In the genomic region with DNA sequence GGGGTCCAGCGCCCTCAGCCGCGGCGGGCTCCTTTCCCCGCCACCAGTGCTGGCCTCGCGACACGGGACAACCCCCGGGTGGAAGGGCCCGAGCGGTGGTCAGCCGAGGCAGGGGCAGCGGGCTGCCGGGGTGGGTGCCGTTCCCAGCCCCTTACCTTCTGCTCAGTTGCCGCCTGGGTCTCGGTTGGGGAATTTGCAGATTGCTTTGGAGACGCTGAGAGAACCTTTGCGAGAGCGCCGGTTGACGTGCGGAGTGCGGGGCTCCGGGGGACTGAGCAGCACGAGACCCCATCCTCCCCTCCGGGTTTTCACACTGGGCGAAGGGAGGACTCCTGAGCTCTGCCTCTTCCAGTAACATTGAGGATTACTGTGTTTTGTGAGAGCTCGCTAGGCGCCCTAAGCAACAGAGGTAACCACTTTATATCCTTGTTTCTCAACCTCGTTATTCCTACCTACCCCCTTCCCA, we compare ENCODE assay signal across 9 cellular contexts. TPM values are rescaled to one million over a fixed set of nuclear protein-coding genes. Genes with fewer than 3 reads are reported as not detected.
DNase-seq lines count a peak whose midpoint lies in the region; ATAC-seq lines count a peak whose summit lies in the region.
"Had no signal": no experiment of that assay in that cellular context is flagged by ENCODE, and none has a peak within 500 bp of the region (broad histone marks: within the 10 kb centered on the region; RNA-seq: fewer than 3 reads in every experiment).

No MANE protein-coding gene starts in this region.

- peak; percentile 13 for ATAC-seq in HG03095 (IDR thresholded peaks at IDR 0.05; ENCODE audit: unreplicated experiment)

- H3K27me3 Mint-ChIP-seq in activated T-helper 2 cell treated with anti-CD3 and anti-CD28 coated beads, Interferon-gamma antibody, Interleukin-2, Interleukin-4, amounts not matched to agents 10 μg/mL and 5 μg/mL and 100 μg/mL, durations not matched to agents 14 hours and 24 hours and 36 hours (ENCODE audit: low read depth): no peaks in the 10 kb centered on the region

- H3K4me3 ChIP-seq in iPS-18a (ENCODE audit: low read length): peak overlapping the region; percentile 86
- H3K4me3 ChIP-seq in stomach smooth muscle (ENCODE audit: low read length in 2 of 2): peak overlapping the region; percentile 90 to 94

- H3K4me3 Mint-ChIP-seq in activated T-helper 2 cell treated with anti-CD3 and anti-CD28 coated beads, Interferon-gamma antibody, Interleukin-2, Interleukin-4, amounts not matched to agents 10 μg/mL and 5 μg/mL and 100 μg/mL, durations not matched to agents 14 hours and 24 hours and 36 hours (ENCODE audit: low read depth): peak overlapping the region; percentile 98

- H3K27ac Mint-ChIP-seq in activated T-helper 2 cell treated with anti-CD3 and anti-CD28 coated beads, Interferon-gamma antibody, Interleukin-2, Interleukin-4, amounts not matched to agents 10 μg/mL and 5 μg/mL and 100 μg/mL, durations not matched to agents 14 hours and 24 hours and 36 hours: peak overlapping the region; percentile 63

- no peaks in the 10 kb centered on the region for H3K4me1 ChIP-seq in iPS-18a (ENCODE audit: control insufficient read depth, low read depth, low read length)
- H3K4me1 ChIP-seq in stomach smooth muscle (ENCODE audit: control insufficient read depth, insufficient read depth, low read length): peaks cover 14% of the 10 kb centered on the region

- H3K27me3 ChIP-seq in iPS-18a (ENCODE audit: control insufficient read depth, insufficient read depth, low read length): no peaks in the 10 kb centered on the region
- no peaks in the 10 kb centered on the region for H3K27me3 ChIP-seq in stomach smooth muscle (ENCODE audit: control insufficient read depth in 1 of 2, insufficient read depth in 2 of 2, low read length in 2 of 2)

- H3K36me3 Mint-ChIP-seq in activated T-helper 2 cell treated with anti-CD3 and anti-CD28 coated beads, Interferon-gamma antibody, Interleukin-2, Interleukin-4, amounts not matched to agents 10 μg/mL and 5 μg/mL and 100 μg/mL, durations not matched to agents 14 hours and 24 hours and 36 hours (ENCODE audit: low read depth): peaks cover 57% of the 10 kb centered on the region
- H3K36me3 Mint-ChIP-seq: activated naive CD4-positive, alpha-beta T cell treated with anti-CD3 and anti-CD28 coated beads, Interleukin-2, amount 50 U/mL, for 72 hours had no signal

- intact Hi-C loops in activated T-helper 2 cell treated with anti-CD3 and anti-CD28 coated beads, Interferon-gamma antibody, Interleukin-2, Interleukin-4, amounts not matched to agents 10 μg/mL and 5 μg/mL and 100 μg/mL, durations not matched to agents 14 hours and 24 hours and 36 hours (cut with micrococcal nuclease): loop anchor here (5.0 kb wide), 2 partner anchors 100 to 590 kb away; no protein-coding TSS in a partner anchor

- DNase-seq in NCI-H82 (lab: John Stamatoyannopoulos, UW) (peak; percentile 31), NCI-H82 treated with DMSO at 0.1 percent for 48 hours (lab: John Stamatoyannopoulos, UW; ENCODE audit: unreplicated experiment) (no peak), NCI-H446 treated with DMSO at 0.1 percent for 48 hours (lab: John Stamatoyannopoulos, UW) (no peak), AG08396 (ENCODE audit: low spot score) (no peak)
- no peak for DNase-seq in activated T-helper 2 cell treated with anti-CD3 and anti-CD28 coated beads, Interferon-gamma antibody, Interleukin-2, Interleukin-4, amounts not matched to agents 10 μg/mL and 5 μg/mL and 100 μg/mL, durations not matched to agents 14 hours and 24 hours and 36 hours (ENCODE audit: low spot score)

- H3K27ac ChIP-seq in iPS-18a (ENCODE audit: low read length) (no peak overlapping the region), stomach smooth muscle (ENCODE audit: low read length) (peak overlapping the region; percentile 93)

- H3K9ac ChIP-seq in iPS-18a (ENCODE audit: low read length): peak overlapping the region; percentile 79
- H3K9ac ChIP-seq in stomach smooth muscle (ENCODE audit: low read length in 2 of 2): peak overlapping the region; percentile 76 to 90

- H3K9me3 ChIP-seq in iPS-18a (ENCODE audit: control insufficient read depth, low read depth, low read length) (no peaks in the 10 kb centered on the region), stomach smooth muscle (ENCODE audit: control insufficient read depth in 2 of 2, low read length in 2 of 2) (no peaks in the 10 kb centered on the region)

- no peaks in the 10 kb centered on the region for H3K9me3 Mint-ChIP-seq in activated T-helper 2 cell treated with anti-CD3 and anti-CD28 coated beads, Interferon-gamma antibody, Interleukin-2, Interleukin-4, amounts not matched to agents 10 μg/mL and 5 μg/mL and 100 μg/mL, durations not matched to agents 14 hours and 24 hours and 36 hours
- H3K9me3 Mint-ChIP-seq: activated naive CD4-positive, alpha-beta T cell treated with anti-CD3 and anti-CD28 coated beads, Interleukin-2, amount 50 U/mL, for 72 hours had no signal

- H3K36me3 ChIP-seq in iPS-18a (ENCODE audit: control insufficient read depth, low read depth, low read length): no peaks in the 10 kb centered on the region
- H3K36me3 ChIP-seq in stomach smooth muscle (ENCODE audit: control insufficient read depth in 2 of 2, insufficient read depth in 2 of 2, low read length in 2 of 2): peaks cover 0 to 8% of the 10 kb centered on the region in 2 donors

- H3K4me1 Mint-ChIP-seq in activated T-helper 2 cell treated with anti-CD3 and anti-CD28 coated beads, Interferon-gamma antibody, Interleukin-2, Interleukin-4, amounts not matched to agents 10 μg/mL and 5 μg/mL and 100 μg/mL, durations not matched to agents 14 hours and 24 hours and 36 hours (ENCODE audit: low read depth): peaks cover 50% of the 10 kb centered on the region

RNA-seq across cellular contexts. Expression of a gene that starts 0.4 kb away (rescaled TPM):
- total RNA-seq in activated T-helper 2 cell treated with anti-CD3 and anti-CD28 coated beads, Interferon-gamma antibody, Interleukin-2, Interleukin-4, amounts not matched to agents 10 μg/mL and 5 μg/mL and 100 μg/mL, durations not matched to agents 14 hours and 24 hours and 36 hours: 46.6 and 47.9 TPM in 2 replicates

RNA-seq across cellular contexts. Expression of a gene that starts 0.9 kb away (rescaled TPM):
- total RNA-seq in activated T-helper 2 cell treated with anti-CD3 and anti-CD28 coated beads, Interferon-gamma antibody, Interleukin-2, Interleukin-4, amounts not matched to agents 10 μg/mL and 5 μg/mL and 100 μg/mL, durations not matched to agents 14 hours and 24 hours and 36 hours: 19.5 and 19.7 TPM in 2 replicates

RNA-seq across cellular contexts. Expression of a gene that starts 27.7 kb away (rescaled TPM):
- 6.1 and 6.8 TPM in 2 replicates for total RNA-seq in activated T-helper 2 cell treated with anti-CD3 and anti-CD28 coated beads, Interferon-gamma antibody, Interleukin-2, Interleukin-4, amounts not matched to agents 10 μg/mL and 5 μg/mL and 100 μg/mL, durations not matched to agents 14 hours and 24 hours and 36 hours

RNA-seq across cellular contexts. Expression of a gene that starts 31.4 kb away (rescaled TPM):
- total RNA-seq in activated T-helper 2 cell treated with anti-CD3 and anti-CD28 coated beads, Interferon-gamma antibody, Interleukin-2, Interleukin-4, amounts not matched to agents 10 μg/mL and 5 μg/mL and 100 μg/mL, durations not matched to agents 14 hours and 24 hours and 36 hours: 39.0 and 40.9 TPM in 2 replicates

RNA-seq across cellular contexts. Expression of a gene that starts 31.7 kb away (rescaled TPM):
- 61.7 and 64.9 TPM in 2 replicates for total RNA-seq in activated T-helper 2 cell treated with anti-CD3 and anti-CD28 coated beads, Interferon-gamma antibody, Interleukin-2, Interleukin-4, amounts not matched to agents 10 μg/mL and 5 μg/mL and 100 μg/mL, durations not matched to agents 14 hours and 24 hours and 36 hours
